ENCODE assay signal across 22 cellular contexts in genomic region chr21:46442938-46443337, GRCh38. TPM values are rescaled to one million over a fixed set of nuclear protein-coding genes. Genes with fewer than 3 reads are reported as not detected.
A peak's percentile ranks its signal among the peaks of the same experiment; 100 is the strongest.
DNase-seq lines count a peak whose midpoint lies in the region; ATAC-seq and TF ChIP-seq lines count a peak whose summit lies in the region.
"Had no signal": no experiment of that assay in that cellular context is flagged by ENCODE, and none has a peak within 500 bp of the region (broad histone marks: within the 10 kb centered on the region; RNA-seq: fewer than 3 reads in every experiment).

No MANE protein-coding gene starts in this region.

- peaks cover 9% of the 10 kb centered on the region for H3K4me1 Mint-ChIP-seq in CD8-positive, alpha-beta T cell (ENCODE audit: low read depth)
- H3K4me1 Mint-ChIP-seq in chondrocyte (ENCODE audit: low read depth) (no peaks in the 10 kb centered on the region), Calu3 (ENCODE audit: low read depth, unreplicated experiment) (peaks cover 1% of the 10 kb centered on the region)
- H3K4me1 Mint-ChIP-seq: activated B cell treated with CpG ODN at 0.5 μM for 24 hours; stimulated activated naive B cell treated with anti-CD40 and anti-IgM and Interleukin-4, amounts not matched to agents 10 μg/mL and 1 μg/mL and 100 μg/mL, for 72 hours had no signal

- intact Hi-C loops in CD8-positive, alpha-beta T cell (cut with DNase I, micrococcal nuclease), result no loop called here
- intact Hi-C loops in Calu3 (cut with micrococcal nuclease; ENCODE audit: unreplicated experiment) (no loop called here), body of pancreas (cut with DNase I) (no loop called here)

- POLR2A ChIA-PET in CD8-positive, alpha-beta T cell (lab: Charles Lee), result interaction anchor here (0.7 to 0.8 kb wide), 2 partner anchors 14 to 106 kb away, joined by 3 read pairs; no protein-coding TSS in a partner anchor
- POLR2A ChIA-PET in HEK293 (lab: Yijun Ruan, JAX), result no interaction called here

- H2AK5ac ChIP-seq in neuronal stem cell (ENCODE audit: low read depth, low read length), result no peak overlapping the region

- no peak overlapping the region for H3K4me3 Mint-ChIP-seq in CD8-positive, alpha-beta T cell
- H3K4me3 Mint-ChIP-seq in chondrocyte (ENCODE audit: unreplicated experiment) (no peak overlapping the region), Calu3 (ENCODE audit: low read depth, unreplicated experiment) (no peak overlapping the region)
- H3K4me3 Mint-ChIP-seq: activated B cell treated with CpG ODN at 0.5 μM for 24 hours; stimulated activated naive B cell treated with anti-CD40 and anti-IgM and Interleukin-4, amounts not matched to agents 10 μg/mL and 1 μg/mL and 100 μg/mL, for 72 hours had no signal

- no peak overlapping the region for H3K23ac ChIP-seq in neuronal stem cell (ENCODE audit: low read depth, low read length, poor library complexity)

- no peaks in the 10 kb centered on the region for H3K9me3 Mint-ChIP-seq in CD8-positive, alpha-beta T cell
- H3K9me3 Mint-ChIP-seq in chondrocyte (ENCODE audit: low read depth) (no peaks in the 10 kb centered on the region), Calu3 (ENCODE audit: low read depth, unreplicated experiment) (no peaks in the 10 kb centered on the region)
- H3K9me3 Mint-ChIP-seq: activated B cell treated with CpG ODN at 0.5 μM for 24 hours had no signal

- no peak for TF ChIP-seq POLR2A in body of pancreas (IDR thresholded peaks at IDR 0.05)

- H3K79me1 ChIP-seq in neuronal stem cell (ENCODE audit: low read depth, low read length), result no peaks in the 10 kb centered on the region

- peaks cover 8% of the 10 kb centered on the region for H3K4me1 ChIP-seq in CD8-positive, alpha-beta T cell (ENCODE audit: insufficient read depth, low read length)
- H3K4me1 ChIP-seq in HEK293 (ENCODE audit: control insufficient read depth, insufficient read depth, low read length), result no peaks in the 10 kb centered on the region
- H3K4me1 ChIP-seq in mesodermal cell (ENCODE audit: control insufficient read depth, insufficient read depth, low read length, poor library complexity, severe bottlenecking), result peaks cover 4% of the 10 kb centered on the region
- no peaks in the 10 kb centered on the region for H3K4me1 ChIP-seq in body of pancreas
- no peaks in the 10 kb centered on the region for H3K4me1 ChIP-seq in neuronal stem cell (ENCODE audit: control insufficient read depth in 2 of 2, insufficient read depth in 1 of 2, low read depth in 1 of 2, low read length in 2 of 2)
- H3K4me1 ChIP-seq: ascending aorta, BLaER1 had no signal

- no peak overlapping the region for H3K18ac ChIP-seq in neuronal stem cell (ENCODE audit: low read length)

- H3K36me3 ChIP-seq in CD8-positive, alpha-beta T cell (ENCODE audit: insufficient read depth, low read length), result peaks cover 20% of the 10 kb centered on the region
- H3K36me3 ChIP-seq in HEK293 (ENCODE audit: control insufficient read depth in 2 of 2, insufficient read depth in 1 of 2, low read length in 2 of 2) (peaks cover 28 to 83% of the 10 kb centered on the region in 2 experiments), mesodermal cell (ENCODE audit: control insufficient read depth, insufficient read depth, low read length) (peaks cover 92% of the 10 kb centered on the region), body of pancreas (replicated peaks in 1 of 2; ENCODE audit: insufficient read depth in 1 of 2, low read depth in 2 of 2) (peaks cover 0 to 10% of the 10 kb centered on the region in 2 donors), neuronal stem cell (replicated peaks in 1 of 2; ENCODE audit: control insufficient read depth in 2 of 2, insufficient read depth in 2 of 2, low read length in 2 of 2) (peaks cover 43 to 96% of the 10 kb centered on the region in 2 donors)
- H3K36me3 ChIP-seq: colonic mucosa had no signal

- ATAC-seq in CD8-positive, alpha-beta T cell, result no peak
- no peak for ATAC-seq in body of pancreas
- ATAC-seq: stimulated activated naive B cell treated with anti-CD40 and anti-IgM and Interleukin-4, amounts not matched to agents 10 μg/mL and 1 μg/mL and 100 μg/mL, for 72 hours had no signal

- no TSS peak for BruUV-seq in Calu3 (replicated peaks; lab: Mats Ljungman, UMichigan)

- no peak overlapping the region for H3K4ac ChIP-seq in neuronal stem cell (ENCODE audit: low read length)

- no peaks in the 10 kb centered on the region for H3K27me3 Mint-ChIP-seq in CD8-positive, alpha-beta T cell (ENCODE audit: low read depth)
- H3K27me3 Mint-ChIP-seq in chondrocyte (ENCODE audit: low read depth), result no peaks in the 10 kb centered on the region
- no peaks in the 10 kb centered on the region for H3K27me3 Mint-ChIP-seq in Calu3 (ENCODE audit: unreplicated experiment)
- H3K27me3 Mint-ChIP-seq: activated B cell treated with CpG ODN at 0.5 μM for 24 hours; naive B cell; stimulated activated naive B cell treated with anti-CD40 and anti-IgM and Interleukin-4, amounts not matched to agents 10 μg/mL and 1 μg/mL and 100 μg/mL, for 72 hours had no signal

- 93 to 94% methylated on average over 6 to 15 of the region's 15 CpGs for WGBS in mesodermal cell (ENCODE audit: insufficient coverage in 2 of 2), 2 experiments
- 79 to 88% methylated on average over 14 to 15 of the region's 15 CpGs for WGBS in body of pancreas, 2 donors
- no CpG with 5 or more reads among the region's 15 CpGs for WGBS in neuronal stem cell (ENCODE audit: extremely low coverage in 2 of 2, insufficient read length in 2 of 2, insufficient replicate concordance in 1 of 2), 2 donors

- H2BK15ac ChIP-seq in neuronal stem cell (ENCODE audit: low read length), result no peak overlapping the region

- no peak overlapping the region for H3K4me2 ChIP-seq in neuronal stem cell (ENCODE audit: insufficient read depth, low read length, poor library complexity, severe bottlenecking)
- H3K4me2 ChIP-seq: BLaER1 had no signal

- peaks cover 64% of the 10 kb centered on the region for H3K36me3 Mint-ChIP-seq in CD8-positive, alpha-beta T cell
- H3K36me3 Mint-ChIP-seq in chondrocyte (ENCODE audit: low read depth), result peaks cover 31% of the 10 kb centered on the region
- peaks cover 22% of the 10 kb centered on the region for H3K36me3 Mint-ChIP-seq in Calu3 (ENCODE audit: insufficient read depth, unreplicated experiment)

- H2BK12ac ChIP-seq in neuronal stem cell (ENCODE audit: low read length), result no peak overlapping the region

- no peak overlapping the region for H2BK5ac ChIP-seq in neuronal stem cell (ENCODE audit: low read length)

- H3K27ac Mint-ChIP-seq in CD8-positive, alpha-beta T cell, result peak overlapping the region; percentile 82
- no peak overlapping the region for H3K27ac Mint-ChIP-seq in chondrocyte (ENCODE audit: unreplicated experiment)
- no peak overlapping the region for H3K27ac Mint-ChIP-seq in Calu3 (ENCODE audit: unreplicated experiment)
- H3K27ac Mint-ChIP-seq: activated B cell treated with CpG ODN at 0.5 μM for 24 hours had no signal

- H3K14ac ChIP-seq in neuronal stem cell (ENCODE audit: low read length), result no peak overlapping the region

- no peak overlapping the region for H2BK120ac ChIP-seq in neuronal stem cell (ENCODE audit: low read depth, low read length)

- CTCF ChIA-PET in CD8-positive, alpha-beta T cell (lab: Charles Lee), result interaction anchor here (1.5 kb wide), 1 partner anchor 163 kb away, joined by 4 read pairs; no protein-coding TSS in a partner anchor
- CTCF ChIA-PET in HEK293 (lab: Yijun Ruan, JAX) (no interaction called here), Calu3 (lab: Charles Lee) (no interaction called here)

- DNase-seq in CD8-positive, alpha-beta T cell, result no peak
- DNase-seq in chondrocyte (ENCODE audit: low spot score) (peak; percentile 74), Calu3 (no peak), SHP77 (lab: John Stamatoyannopoulos, UW) (no peak), body of pancreas (no peak), neuronal stem cell (ENCODE audit: low spot score) (no peak)
- DNase-seq: activated B cell treated with CpG ODN at 0.5 μM for 24 hours; activated gamma-delta T cell; colonic mucosa; DMS 273 treated with DMSO at 0.1 percent for 48 hours; foreskin melanocyte; GM23248; Kasumi-1; naive B cell; NCI-H2227 treated with DMSO at 0.1 percent for 48 hours; stimulated activated naive B cell treated with anti-CD40 and anti-IgM and Interleukin-4, amounts not matched to agents 10 μg/mL and 1 μg/mL and 100 μg/mL, for 72 hours; trophoblast cell had no signal

- no peaks in the 10 kb centered on the region for H3K27me3 ChIP-seq in CD8-positive, alpha-beta T cell (ENCODE audit: insufficient read depth, low read length)
- H3K27me3 ChIP-seq in body of pancreas (no peaks in the 10 kb centered on the region), neuronal stem cell (ENCODE audit: control insufficient read depth in 3 of 3, insufficient read depth in 3 of 3, low read depth in 1 of 3, low read length in 3 of 3) (no peaks in the 10 kb centered on the region)
- H3K27me3 ChIP-seq: ascending aorta, BLaER1, colonic mucosa had no signal

- TF ChIP-seq CTCF in CD8-positive, alpha-beta T cell (IDR thresholded peaks at IDR 0.05), result no peak
- TF ChIP-seq CTCF in HEK293 (tag by site-specific recombination; IDR thresholded peaks at IDR 0.05) (no peak), chondrocyte (IDR thresholded peaks at IDR 0.05) (no peak), Calu3 (IDR thresholded peaks at IDR 0.05; ENCODE audit: unreplicated experiment) (no peak), body of pancreas (IDR thresholded peaks at IDR 0.05) (no peak)

- no peak overlapping the region for H3K9ac ChIP-seq in neuronal stem cell (ENCODE audit: low read depth, low read length, poor library complexity)
- H3K9ac ChIP-seq: BLaER1, GM23248 had no signal

- H4K8ac ChIP-seq in neuronal stem cell (ENCODE audit: low read depth, low read length), result no peak overlapping the region

- H3K9me3 ChIP-seq in CD8-positive, alpha-beta T cell (ENCODE audit: low read length), result no peaks in the 10 kb centered on the region
- H3K9me3 ChIP-seq in HEK293 (ENCODE audit: control insufficient read depth, insufficient read depth, low read depth, low read length) (no peaks in the 10 kb centered on the region), mesodermal cell (ENCODE audit: control insufficient read depth, low read length) (peaks cover under 1% of the 10 kb centered on the region), body of pancreas (no peaks in the 10 kb centered on the region), neuronal stem cell (replicated peaks in 1 of 2; ENCODE audit: control insufficient read depth in 2 of 2, insufficient read depth in 1 of 2, low read depth in 1 of 2, low read length in 2 of 2) (peaks cover 4 to 5% of the 10 kb centered on the region in 2 donors)
- H3K9me3 ChIP-seq: ascending aorta, colonic mucosa had no signal

- H4K91ac ChIP-seq in neuronal stem cell (ENCODE audit: low read depth, low read length, poor library complexity), result no peak overlapping the region

- H3K4me3 ChIP-seq in CD8-positive, alpha-beta T cell (ENCODE audit: low read depth, low read length), result no peak overlapping the region
- H3K4me3 ChIP-seq in HEK293 (ENCODE audit: low read depth, low read length) (no peak overlapping the region), mesodermal cell (ENCODE audit: extremely low read depth, insufficient read depth, low read length, poor library complexity, severe bottlenecking) (no peak overlapping the region), body of pancreas (no peak overlapping the region), neuronal stem cell (ENCODE audit: low read length in 2 of 2) (no peak overlapping the region)
- H3K4me3 ChIP-seq: ascending aorta, BLaER1, colonic mucosa, GM23248, lung had no signal

- H2AFZ ChIP-seq in neuronal stem cell (ENCODE audit: low read length), result no peak overlapping the region
- H2AFZ ChIP-seq: GM23248 had no signal

- no peak overlapping the region for H3K27ac ChIP-seq in CD8-positive, alpha-beta T cell (ENCODE audit: low read depth, low read length)
- H3K27ac ChIP-seq in HEK293 (ENCODE audit: extremely low read depth, low read depth, low read length) (no peak overlapping the region), mesodermal cell (ENCODE audit: low read depth, low read length, severe bottlenecking) (peak overlapping the region; percentile 16), body of pancreas (no peak overlapping the region), neuronal stem cell (replicated peaks; ENCODE audit: low read length) (no peak overlapping the region)
- H3K27ac ChIP-seq: ascending aorta, BLaER1, colonic mucosa, GM23248 had no signal

RNA-seq across cellular contexts. Expression of gene DIP2A, which starts 15.8 kb away (rescaled TPM):
- 10 to 100 TPM; 59.5 to 62.3 TPM for total RNA-seq in CD8-positive, alpha-beta T cell
- 27.9 to 37.0 TPM (median 30.3 TPM) in 3 replicates for total RNA-seq in chondrocyte
- 43.0 TPM for polyA plus RNA-seq in mesodermal cell (2013, experiment 1 of 2)
- 38.3 TPM for polyA plus RNA-seq in mesodermal cell (2013, experiment 2 of 2)
- 27.8 and 29.3 TPM in 2 replicates for total RNA-seq in Calu3 (2022)
- total RNA-seq in body of pancreas, result 10 to 100 TPM; 28.5 to 44.2 TPM
- 24.0 TPM for polyA plus RNA-seq in neuronal stem cell (2013, experiment 1 of 2)
- polyA plus RNA-seq in neuronal stem cell (2013, experiment 2 of 2), result 24.5 TPM
